ENCODE assay signal across 1 cellular context in genomic region chr11:64712430-64713030, GRCh38.
A peak's percentile ranks its signal among the peaks of the same experiment; 100 is the strongest.
TF ChIP-seq lines count a peak whose summit lies in the region.

No MANE protein-coding gene starts in this region.

TF ChIP-seq in HEK293, 187 proteins besides CTCF, POLR2A, EP300 and RAD21:
- TF ChIP-seq KLF9 (tag by site-specific recombination; IDR thresholded peaks at IDR 0.05; ENCODE audit: low read depth) = peak; percentile 83
- TF ChIP-seq ZFP41 (tag by site-specific recombination; IDR thresholded peaks at IDR 0.05; ENCODE audit: borderline replicate concordance) = no peak
- no peak for TF ChIP-seq ZNF561 (tag by site-specific recombination; IDR thresholded peaks at IDR 0.05; ENCODE audit: borderline replicate concordance)
- TF ChIP-seq ZNF501 (tag by site-specific recombination; IDR thresholded peaks at IDR 0.05) = no peak
- TF ChIP-seq ZFHX2 (tag by site-specific recombination; conservative IDR thresholded peaks at IDR 0.05) = peak; percentile 93
- peak; percentile 30; the same call in 1 of the 2 replicates for TF ChIP-seq KLF8 (tag by site-specific recombination; IDR thresholded peaks at IDR 0.05)
- TF ChIP-seq, protein P1, sequence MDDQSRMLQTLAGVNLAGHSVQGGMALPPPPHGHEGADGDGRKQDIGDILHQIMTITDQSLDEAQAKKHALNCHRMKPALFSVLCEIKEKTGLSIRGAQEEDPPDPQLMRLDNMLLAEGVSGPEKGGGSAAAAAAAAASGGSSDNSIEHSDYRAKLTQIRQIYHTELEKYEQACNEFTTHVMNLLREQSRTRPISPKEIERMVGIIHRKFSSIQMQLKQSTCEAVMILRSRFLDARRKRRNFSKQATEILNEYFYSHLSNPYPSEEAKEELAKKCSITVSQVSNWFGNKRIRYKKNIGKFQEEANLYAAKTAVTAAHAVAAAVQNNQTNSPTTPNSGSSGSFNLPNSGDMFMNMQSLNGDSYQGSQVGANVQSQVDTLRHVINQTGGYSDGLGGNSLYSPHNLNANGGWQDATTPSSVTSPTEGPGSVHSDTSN (CRISPR knock-in tag; IDR thresholded peaks at IDR 0.05) = no peak
- peak; percentile 39; the same call in 1 of the 2 replicates for TF ChIP-seq SP2 (tag by site-specific recombination; IDR thresholded peaks at IDR 0.05)
- no peak for TF ChIP-seq ZNF701 (tag by site-specific recombination; IDR thresholded peaks at IDR 0.05)
- peak; percentile 80 for TF ChIP-seq KLF1 (tag by site-specific recombination; IDR thresholded peaks at IDR 0.05)
- TF ChIP-seq, protein P2, sequence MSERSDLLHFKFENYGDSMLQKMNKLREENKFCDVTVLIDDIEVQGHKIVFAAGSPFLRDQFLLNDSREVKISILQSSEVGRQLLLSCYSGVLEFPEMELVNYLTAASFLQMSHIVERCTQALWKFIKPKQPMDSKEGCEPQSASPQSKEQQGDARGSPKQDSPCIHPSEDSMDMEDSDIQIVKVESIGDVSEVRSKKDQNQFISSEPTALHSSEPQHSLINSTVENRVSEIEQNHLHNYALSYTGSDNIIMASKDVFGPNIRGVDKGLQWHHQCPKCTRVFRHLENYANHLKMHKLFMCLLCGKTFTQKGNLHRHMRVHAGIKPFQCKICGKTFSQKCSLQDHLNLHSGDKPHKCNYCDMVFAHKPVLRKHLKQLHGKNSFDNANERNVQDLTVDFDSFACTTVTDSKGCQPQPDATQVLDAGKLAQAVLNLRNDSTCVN (tag by site-specific recombination; optimal IDR thresholded peaks at IDR 0.05) = peak; percentile 35
- 0 out of 2 replicates have a peak, but pooled peaks have one; percentile 35 for TF ChIP-seq SP3 (tag by site-specific recombination; IDR thresholded peaks at IDR 0.05)
